1 cellular context compared by ENCODE assay signal in genomic region chr1:218330043-218330623, GRCh38.
TF ChIP-seq lines count a peak whose summit lies in the region.

No MANE protein-coding gene starts in this region.

TF ChIP-seq in K562, 482 proteins besides CTCF, POLR2A, EP300 and RAD21:
- peak; percentile 72 for TF ChIP-seq DEAF1 (CRISPR knock-in tag; IDR thresholded peaks at IDR 0.05)
- 0 out of 2 replicates have a peak, but pooled peaks have one; percentile 17 for TF ChIP-seq GATAD2B (IDR thresholded peaks at IDR 0.05; ENCODE audit: borderline replicate concordance)
- TF ChIP-seq SMC3 (conservative IDR thresholded peaks at IDR 0.05; ENCODE audit: insufficient read depth, low read depth, low read length), result peak; percentile 36; the same call in 1 of the 2 replicates
- TF ChIP-seq PBX2 (CRISPR knock-in tag; IDR thresholded peaks at IDR 0.05; ENCODE audit: low read depth), result no peak
- TF ChIP-seq PBX2 (tag; conservative IDR thresholded peaks at IDR 0.05; ENCODE audit: low read depth), result peak; percentile 47
- peak; percentile 100 for TF ChIP-seq ARID3A (IDR thresholded peaks at IDR 0.05; ENCODE audit: borderline replicate concordance, low read depth, low read length)
- no peak for TF ChIP-seq ZSCAN29 (IDR thresholded peaks at IDR 0.05)
